8 cellular contexts compared by ENCODE assay signal in genomic region chr4:109432676-109433075, GRCh38. TPM values are rescaled to one million over a fixed set of nuclear protein-coding genes. Genes with fewer than 3 reads are reported as not detected.
A peak's percentile ranks its signal among the peaks of the same experiment; 100 is the strongest.
DNase-seq lines count a peak whose midpoint lies in the region; ATAC-seq, FAIRE-seq and TF ChIP-seq lines count a peak whose summit lies in the region.

No MANE protein-coding gene starts in this region.

- H3K4me3 ChIP-seq in AG09309 (ENCODE audit: control insufficient read depth, low read depth, low read length) (peak overlapping the region; percentile 59), IMR-90 (ENCODE audit: insufficient read depth, low read depth, low read length) (peak overlapping the region; percentile 85), K562 (peak overlapping the region; percentile 74), HepG2 (replicated peaks in 1 of 3; ENCODE audit: insufficient read depth in 1 of 3, low read depth in 2 of 3, low read length in 3 of 3) (peak overlapping the region; percentile 81 to 93 (median 86)), tibial nerve (peak overlapping the region; percentile 60 to 93 (median 68))

- H3K4ac ChIP-seq in IMR-90 (ENCODE audit: low read depth, low read length): peak overlapping the region; percentile 79; the same call in 1 of the 2 replicates

- H3K27me3 ChIP-seq in IMR-90 (ENCODE audit: control insufficient read depth, insufficient read depth, low read length) (no peaks in the 10 kb centered on the region), K562 (ENCODE audit: control insufficient read depth in 2 of 2, insufficient read depth in 2 of 2, low read length in 2 of 2) (no peaks in the 10 kb centered on the region), HepG2 (ENCODE audit: control insufficient read depth in 1 of 2, insufficient read depth in 2 of 2, low read length in 2 of 2) (no peaks in the 10 kb centered on the region; a peak in 1 of 5 replicates), tibial nerve (no peaks in the 10 kb centered on the region)

- no peak for TF ChIP-seq CTCF in AG09309 (IDR thresholded peaks at IDR 0.05; ENCODE audit: control insufficient read depth, insufficient read depth, low read depth, low read length, missing control alignments)
- no peak for TF ChIP-seq CTCF in IMR-90 (conservative IDR thresholded peaks at IDR 0.05; ENCODE audit: low read depth, low read length)
- no peak for TF ChIP-seq CTCF in K562 (IDR thresholded peaks at IDR 0.05 in 2 of 3, conservative IDR thresholded peaks at IDR 0.05 in 1 of 3; ENCODE audit: insufficient read depth in 2 of 3, low read depth in 1 of 3, low read length in 3 of 3)
- TF ChIP-seq CTCF in HepG2 (CRISPR knock-in tag; IDR thresholded peaks at IDR 0.05): no peak
- TF ChIP-seq CTCF in tibial nerve (IDR thresholded peaks at IDR 0.05): no peak

- DNase-seq in AG09309 (ENCODE audit: low read depth): peak; percentile 44
- peak; percentile 77 for DNase-seq in IMR-90
- peak in 1 of 4 experiments; percentile 29 for DNase-seq in K562 (ENCODE audit: extremely low read depth in 1 of 4, low spot score in 3 of 4)
- no peak for DNase-seq in HepG2 (ENCODE audit: low spot score)
- no peak for DNase-seq in tibial nerve (ENCODE audit: low spot score in 2 of 2)
- DNase-seq in NCI-H146 (lab: John Stamatoyannopoulos, UW): no peak
- no peak for DNase-seq in left colon

- H3K79me2 ChIP-seq in K562 (ENCODE audit: control insufficient read depth, insufficient read depth, low read length) (peaks cover 45% of the 10 kb centered on the region), HepG2 (ENCODE audit: insufficient read depth, low read length) (peaks cover 41% of the 10 kb centered on the region)

- TF ChIP-seq RAD21 in IMR-90 (IDR thresholded peaks at IDR 0.05; ENCODE audit: low read length): no peak
- TF ChIP-seq RAD21 in K562 (CRISPR knock-in tag; conservative IDR thresholded peaks at IDR 0.05 in 1 of 2, IDR thresholded peaks at IDR 0.05 in 1 of 2): no peak
- TF ChIP-seq RAD21 in HepG2 (CRISPR knock-in tag; IDR thresholded peaks at IDR 0.05): no peak

- peak overlapping the region; percentile 82; the same call in 1 of the 2 replicates for H3K56ac ChIP-seq in IMR-90 (ENCODE audit: extremely low read depth, insufficient read depth, low read length)

- no peak overlapping the region for H2BK15ac ChIP-seq in IMR-90 (ENCODE audit: low read depth, low read length)

- TF ChIP-seq EP300 in K562 (IDR thresholded peaks at IDR 0.05; ENCODE audit: low read length) (no peak), HepG2 (IDR thresholded peaks at IDR 0.05; ENCODE audit: low read depth in 2 of 2, low read length in 2 of 2) (no peak), HepG2 (CRISPR knock-in tag; IDR thresholded peaks at IDR 0.05; ENCODE audit: borderline replicate concordance) (no peak), tibial nerve (IDR thresholded peaks at IDR 0.05) (no peak)

- peak overlapping the region; percentile 15 to 79; a peak in 3 of 4 replicates for H4K8ac ChIP-seq in IMR-90 (ENCODE audit: low read depth in 2 of 2, low read length in 2 of 2)

- H3K36me3 ChIP-seq in IMR-90 (ENCODE audit: control insufficient read depth, insufficient read depth, low read length): no peaks in the 10 kb centered on the region; the same call in 1 of the 2 replicates
- no peaks in the 10 kb centered on the region for H3K36me3 ChIP-seq in K562 (ENCODE audit: control insufficient read depth, insufficient read depth, low read length)
- H3K36me3 ChIP-seq in HepG2 (replicated peaks in 1 of 2; ENCODE audit: control insufficient read depth in 1 of 2, insufficient read depth in 2 of 2, low read length in 2 of 2): no peaks in the 10 kb centered on the region
- H3K36me3 ChIP-seq in tibial nerve: no peaks in the 10 kb centered on the region

- FAIRE-seq in K562 (lab: Jason Lieb, UNC) (no peak), HepG2 (lab: Jason Lieb, UNC) (no peak)

- no peak overlapping the region for H2AK9ac ChIP-seq in IMR-90 (replicated peaks; ENCODE audit: low read depth, low read length, poor library complexity)

- peak overlapping the region; percentile 93; the same call in 1 of the 2 replicates for H3K9ac ChIP-seq in IMR-90 (ENCODE audit: low read depth, low read length)
- H3K9ac ChIP-seq in K562 (ENCODE audit: insufficient read depth in 1 of 2, low read depth in 2 of 2, low read length in 2 of 2): peak overlapping the region in 1 of 2 experiments; percentile 64; a peak in 2 of 4 replicates
- peak overlapping the region; percentile 84 for H3K9ac ChIP-seq in HepG2 (ENCODE audit: insufficient read depth, low read depth, low read length)

- no peak overlapping the region; the same call in 1 of the 2 replicates for H4K5ac ChIP-seq in IMR-90 (ENCODE audit: low read depth, low read length)

- H3K4me1 ChIP-seq in IMR-90 (ENCODE audit: control insufficient read depth, insufficient read depth, low read length): peaks cover 3% of the 10 kb centered on the region
- peaks cover 8 to 9% of the 10 kb centered on the region in 2 experiments; a peak in 4 of 5 replicates for H3K4me1 ChIP-seq in K562 (replicated peaks in 1 of 2; ENCODE audit: control insufficient read depth in 2 of 2, insufficient read depth in 2 of 2, low read length in 2 of 2)
- H3K4me1 ChIP-seq in HepG2 (ENCODE audit: insufficient read depth, low read length): peaks cover 36% of the 10 kb centered on the region
- peaks cover 0 to 44% (median 27%) of the 10 kb centered on the region in 4 donors for H3K4me1 ChIP-seq in tibial nerve

- H3K9me1 ChIP-seq in IMR-90 (ENCODE audit: insufficient read depth, low read length) (peaks cover 10% of the 10 kb centered on the region), K562 (ENCODE audit: control insufficient read depth, insufficient read depth, low read length) (no peaks in the 10 kb centered on the region)

- no peak overlapping the region for H4K91ac ChIP-seq in IMR-90 (ENCODE audit: insufficient read depth, low read depth, low read length)

- H2AFZ ChIP-seq in IMR-90 (replicated peaks; ENCODE audit: low read length, poor library complexity): no peak overlapping the region
- H2AFZ ChIP-seq in K562 (ENCODE audit: low read depth, low read length): peak overlapping the region; percentile 98
- H2AFZ ChIP-seq in HepG2 (ENCODE audit: low read length): peak overlapping the region; percentile 85

- TF ChIP-seq POLR2A in IMR-90 (IDR thresholded peaks at IDR 0.05; ENCODE audit: low read depth, low read length): no peak
- no peak for TF ChIP-seq POLR2A in K562 (conservative IDR thresholded peaks at IDR 0.05)
- no peak for TF ChIP-seq POLR2A in HepG2 (IDR thresholded peaks at IDR 0.05; ENCODE audit: insufficient read depth in 1 of 2, low read depth in 2 of 2, low read length in 2 of 2)
- TF ChIP-seq POLR2A in tibial nerve (IDR thresholded peaks at IDR 0.05): no peak

- WGBS in IMR-90 (ENCODE audit: extremely low coverage in 2 of 2, insufficient read length in 1 of 2), 2 experiments: no CpG with 5 or more reads among the region's 3 CpGs
- WGBS in K562 (ENCODE audit: insufficient coverage, low coverage, missing lambda C conversion rate): 33% methylated on average over 2 of the region's 3 CpGs
- WGBS in HepG2 (ENCODE audit: low lambda C conversion rate): 6% methylated on average over 3 of the region's 3 CpGs
- 5 to 6% methylated on average over 3 of the region's 3 CpGs for WGBS in tibial nerve, 2 donors

- H3K27ac ChIP-seq in IMR-90 (ENCODE audit: insufficient read depth, low read length) (peak overlapping the region; percentile 97; the same call in 1 of the 2 replicates), K562 (ENCODE audit: extremely low read depth, low read depth, low read length) (peak overlapping the region; percentile 83; the same call in 2 of the 3 replicates), HepG2 (ENCODE audit: extremely low read length, insufficient read depth, low read length) (peak overlapping the region; percentile 71), tibial nerve (peak overlapping the region; percentile 92 to 98 (median 96))

- no peak overlapping the region; the same call in 1 of the 2 replicates for H3K18ac ChIP-seq in IMR-90 (ENCODE audit: low read depth, low read length)

- H2BK5ac ChIP-seq in IMR-90 (ENCODE audit: low read depth, low read length, poor library complexity, severe bottlenecking): peak overlapping the region; percentile 79

- ATAC-seq in IMR-90 (ENCODE audit: low read depth) (peak; percentile 15), K562 (peak; percentile 10), HepG2 (no peak), GM21526 (IDR thresholded peaks at IDR 0.05; ENCODE audit: low FRiP score, unreplicated experiment) (no peak), left colon (no peak)

- in situ Hi-C loops in IMR-90 (cut with MboI; ENCODE audit: low sequenced_read_pairs): loop anchor here (10.0 kb wide), 1 partner anchor 292 kb away; no protein-coding TSS in a partner anchor
- in situ Hi-C loops in K562 (cut with MboI): loop anchor here (10.0 kb wide), 1 partner anchor 402 kb away; no protein-coding TSS in a partner anchor
- in situ Hi-C loops in HepG2 (cut with HindIII; ENCODE audit: extremely low pct_ligation_motif_present, low pct_unique_long_range_greater_than_20kb): loop anchor here (5.0 to 25.0 kb wide), 2 partner anchors 370 to 755 kb away; partner anchors contain the start of genes CFI and ELOVL6

- CTCF ChIA-PET in IMR-90 (lab: Yijun Ruan, JAX) (interaction anchor here (0.6 to 1.4 kb wide), 8 partner anchors 9 to 517 kb away, joined by 3 to 5 read pairs (median 4); no protein-coding TSS in a partner anchor), K562 (lab: Yijun Ruan, JAX; ENCODE audit: low intra/inter-chr PET ratio) (no interaction called here), HepG2 (lab: Yijun Ruan, JAX; ENCODE audit: low intra/inter-chr PET ratio, low total read pairs) (no interaction called here)

- no peak overlapping the region; the same call in 1 of the 2 replicates for H2BK120ac ChIP-seq in IMR-90 (ENCODE audit: low read depth, low read length)

- POLR2A ChIA-PET in IMR-90 (lab: Charles Lee; ENCODE audit: unreplicated experiment) (no interaction called here), K562 (lab: Yijun Ruan, JAX) (interaction anchor here (0.7 to 1.4 kb wide), 3 partner anchors 393 to 851 kb away, joined by 3 to 4 read pairs (median 3); no protein-coding TSS in a partner anchor), HepG2 (lab: Yijun Ruan, JAX) (interaction anchor here (0.6 to 0.9 kb wide), 3 partner anchors 369 to 632 kb away, joined by 3 to 4 read pairs (median 3); partner anchors contain the start of gene CFI)

- peak overlapping the region; percentile 46; the same call in 1 of the 2 replicates for H3K23ac ChIP-seq in IMR-90 (ENCODE audit: low read depth, low read length)

- BruUV-seq in IMR-90 (replicated peaks; lab: Mats Ljungman, UMichigan): no TSS peak
- TSS peak; percentile 59 for BruUV-seq in K562 (replicated peaks; lab: Mats Ljungman, UMichigan)
- BruUV-seq in HepG2 (replicated peaks; lab: Mats Ljungman, UMichigan): TSS peak; percentile 71

- H3K9me3 ChIP-seq in IMR-90 (ENCODE audit: control insufficient read depth, insufficient read depth, low read length) (no peaks in the 10 kb centered on the region), K562 (replicated peaks; ENCODE audit: control insufficient read depth, insufficient read depth, low read depth, low read length) (no peaks in the 10 kb centered on the region), HepG2 (ENCODE audit: low read length) (no peaks in the 10 kb centered on the region), tibial nerve (no peaks in the 10 kb centered on the region)

- H3K14ac ChIP-seq in IMR-90 (replicated peaks; ENCODE audit: low read depth, low read length): peak overlapping the region; percentile 53; the same call in 1 of the 2 replicates

- peaks cover 34% of the 10 kb centered on the region for H4K20me1 ChIP-seq in IMR-90 (ENCODE audit: insufficient read depth, low read length)
- peaks cover 15% of the 10 kb centered on the region for H4K20me1 ChIP-seq in K562 (replicated peaks; ENCODE audit: control insufficient read depth, insufficient read depth, low read length)
- H4K20me1 ChIP-seq in HepG2 (ENCODE audit: insufficient read depth, low read length): peaks cover 24% of the 10 kb centered on the region

- H3K79me1 ChIP-seq in IMR-90 (ENCODE audit: low read depth in 1 of 2, low read length in 2 of 2): peaks cover 3 to 35% of the 10 kb centered on the region in 2 experiments; a peak in 2 of 4 replicates

- dilution Hi-C loops in IMR-90 (cut with HindIII; ENCODE audit: low sequenced_read_pairs, unreplicated experiment): no loop called here

- H2AK5ac ChIP-seq in IMR-90 (ENCODE audit: low read depth, low read length): no peak overlapping the region

- intact Hi-C loops in IMR-90 (cut with micrococcal nuclease) (loop anchor here (2.0 to 5.0 kb wide), 3 partner anchors 40 to 300 kb away; partner anchors contain the start of genes MCUB and PLA2G12A), K562 (cut with micrococcal nuclease) (loop anchor here (1.0 kb wide), 1 partner anchor 142 kb away; no protein-coding TSS in a partner anchor), HepG2 (cut with micrococcal nuclease; ENCODE audit: unreplicated experiment) (loop anchor here (5.0 to 10.0 kb wide), 4 partner anchors 292 to 1082 kb away; partner anchors contain the start of genes CFI and GAR1), left colon (cut with DNase I, micrococcal nuclease) (no loop called here)

- no peak overlapping the region for H2BK20ac ChIP-seq in IMR-90 (ENCODE audit: low read depth, low read length)

- H3K4me2 ChIP-seq in IMR-90 (ENCODE audit: low read depth, low read length) (peak overlapping the region; percentile 92), K562 (ENCODE audit: insufficient read depth, low read length) (peak overlapping the region; percentile 84), HepG2 (ENCODE audit: low read depth, low read length) (peak overlapping the region; percentile 83)

RNA-seq across cellular contexts. Expression of gene SEC24B, which starts 0.9 kb away (rescaled TPM):
- total RNA-seq in IMR-90 (2012; rRNA removed) (19.0 and 19.4 TPM in 2 replicates), K562 (2014; rRNA removed) (7.0 and 8.8 TPM in 2 replicates), K562 (2014; rRNA removed; fragmentation: Illumina TruSeq; extraction: Trizol) (17.1 and 19.6 TPM in 2 replicates), K562 (2015; rRNA removed; fragmentation: Illumina TruSeq; extraction: Trizol) (20.5 and 21.9 TPM in 2 replicates), K562 (2021) (21.9 and 22.2 TPM in 2 replicates), HepG2 (2016; rRNA removed; fragmentation: Illumina TruSeq; extraction: Trizol) (14.6 and 22.9 TPM in 2 replicates), tibial nerve (10 to 100 TPM; 31.8 to 37.5 (median 35.4) TPM), left colon (10 to 100 TPM; 29.9 to 33.9 TPM)
- polyA plus RNA-seq in IMR-90 (2012; rRNA removed) (27.4 and 28.3 TPM in 2 replicates), K562 (2011; rRNA removed) (46.4 and 50.3 TPM in 2 replicates), K562 (2014; fragmentation: Illumina TruSeq; extraction: Trizol) (24.3 and 27.4 TPM in 2 replicates), K562 (2014; fragmentation: Nextera tagmentation; extraction: Ambion mirVana) (1 to 10 TPM; 6.3 to 8.1 TPM), K562 (2014; rRNA removed) (15.2 and 20.1 TPM in 2 replicates), HepG2 (2011; rRNA removed) (27.3 and 39.0 TPM in 2 replicates)
- 7.7 and 10.8 TPM in 2 replicates for polyA plus RNA-seq in IMR-90 (2012; cell fraction: cytosol; rRNA removed)
- 11.1 and 43.8 TPM in 2 replicates for polyA plus RNA-seq in IMR-90 (2012; cell fraction: nucleus; rRNA removed; ENCODE audit: low replicate concordance)
- 44.6 and 69.7 TPM in 2 replicates for total RNA-seq in K562 (2011; cell fraction: chromatin; rRNA removed; ENCODE audit: low replicate concordance)
- 20.8 and 24.6 TPM in 2 replicates for total RNA-seq in K562 (2011; cell fraction: nucleolus; rRNA removed)
- 30.9 and 31.2 TPM in 2 replicates for total RNA-seq in K562 (2011; cell fraction: nucleoplasm; rRNA removed)
- polyA plus RNA-seq in K562 (2011; cell fraction: cytosol; rRNA removed): 41.4 and 53.6 TPM in 2 replicates
- polyA plus RNA-seq in K562 (2011; cell fraction: nucleus; rRNA removed): 40.6 and 52.7 TPM in 2 replicates
- 15.9 and 16.5 TPM in 2 replicates for polyA plus RNA-seq in K562 (2012)
- polyA minus RNA-seq in K562 (2011; rRNA and poly(A)+ RNA removed): 112 and 115 TPM in 2 replicates
- 24.7 and 31.1 TPM in 2 replicates for polyA minus RNA-seq in K562 (2011; cell fraction: cytosol; rRNA and poly(A)+ RNA removed)
- polyA minus RNA-seq in K562 (2011; cell fraction: nucleus; rRNA and poly(A)+ RNA removed): 26.4 and 48.2 TPM in 2 replicates
- 9.1 and 10.1 TPM in 2 replicates for total RNA-seq in HepG2 (2016; cell fraction: cytosol; rRNA removed; fragmentation: Illumina TruSeq; extraction: Trizol; ENCODE audit: low read depth)
- 13.8 and 22.8 TPM in 2 replicates for total RNA-seq in HepG2 (2016; cell fraction: insoluble cytoplasmic fraction; rRNA removed; fragmentation: Illumina TruSeq; extraction: Trizol)
- total RNA-seq in HepG2 (2016; cell fraction: membrane; rRNA removed; fragmentation: Illumina TruSeq; extraction: Trizol): 12.7 and 14.4 TPM in 2 replicates
- 15.7 and 16.5 TPM in 2 replicates for total RNA-seq in HepG2 (2016; cell fraction: nucleus; rRNA removed; fragmentation: Illumina TruSeq; extraction: Trizol)
- polyA plus RNA-seq in HepG2 (2011; cell fraction: cytosol; rRNA removed): 26.2 and 30.5 TPM in 2 replicates
- 25.8 and 26.5 TPM in 2 replicates for polyA plus RNA-seq in HepG2 (2011; cell fraction: nucleus; rRNA removed)
- 15.7 and 16.1 TPM in 2 replicates for polyA plus RNA-seq in HepG2 (2012)
- 0.83 and 0.85 TPM in 2 replicates for polyA plus RNA-seq in HepG2 (2016; cell fraction: cytosol; fragmentation: Illumina TruSeq; extraction: Trizol; ENCODE audit: low read depth)
- polyA plus RNA-seq in HepG2 (2016; cell fraction: insoluble cytoplasmic fraction; fragmentation: Illumina TruSeq; extraction: Trizol; ENCODE audit: low read depth): 21.3 and 22.5 TPM in 2 replicates
- 2.5 and 3.3 TPM in 2 replicates for polyA plus RNA-seq in HepG2 (2016; cell fraction: membrane; fragmentation: Illumina TruSeq; extraction: Trizol; ENCODE audit: low read depth)
- 17.4 and 18.8 TPM in 2 replicates for polyA plus RNA-seq in HepG2 (2016; cell fraction: nucleus; fragmentation: Illumina TruSeq; extraction: Trizol; ENCODE audit: insufficient read depth, low read depth)
- 68.8 and 119 TPM in 2 replicates for polyA minus RNA-seq in HepG2 (2011; rRNA and poly(A)+ RNA removed; ENCODE audit: low replicate concordance)
- polyA minus RNA-seq in HepG2 (2011; cell fraction: cytosol; rRNA and poly(A)+ RNA removed): 35.5 TPM in 2 replicates
- 57.9 and 71.6 TPM in 2 replicates for polyA minus RNA-seq in HepG2 (2011; cell fraction: nucleus; rRNA and poly(A)+ RNA removed)

Comparison
In these comparisons a context has a peak if more than half of its experiments do, and no peak if none do; other contexts are left out.
1. DNase-seq: peak in AG09309 (single experiment) and IMR-90 (single experiment); none in HepG2 (single experiment), tibial nerve (0 of 2), NCI-H146 (single experiment) and left colon (0 of 2).
2. ATAC-seq: peak in IMR-90 (single experiment) and K562 (single experiment); none in HepG2 (single experiment), GM21526 (single experiment) and left colon (single experiment).
3. intact Hi-C loops: an anchor here in IMR-90 (2.0 to 5.0 kb wide), K562 (1.0 kb wide) and HepG2 (5.0 to 10.0 kb wide); none called in left colon.
4. Peak in every context shown above with its lines, with median percentiles within 50 percentile points of each other: H3K4me3 ChIP-seq, H3K27ac ChIP-seq and H3K4me2 ChIP-seq.